In genomic region chr1:6363085-6363486, GRCh38 we compare ENCODE assay signal across 8 cellular contexts. TPM values are rescaled to one million over a fixed set of nuclear protein-coding genes. Genes with fewer than 3 reads are reported as not detected.
DNase-seq lines count a peak whose midpoint lies in the region; TF ChIP-seq lines count a peak whose summit lies in the region.
"Not testable (repeated sequence)": the region's sequence is repeated elsewhere in the genome, so short reads cannot be mapped to it uniquely, and the experiment has no call there.
"Had no signal": no experiment of that assay in that cellular context is flagged by ENCODE, and none has a peak within 500 bp of the region (broad histone marks: within the 10 kb centered on the region; RNA-seq: fewer than 3 reads in every experiment).

No MANE protein-coding gene starts in this region.

- not testable (repeated sequence) for H3K36me3 ChIP-seq in Loucy (ENCODE audit: insufficient read depth, low read length); OCI-LY3 (replicated peaks; ENCODE audit: low read depth, low read length); ovary

- H3K4me1 Mint-ChIP-seq in activated CD4-positive, alpha-beta memory T cell treated with anti-CD3 and anti-CD28 coated beads, Interleukin-2, amount 10 ng/mL, durations not matched to agents 7 days and 5 days: peaks cover 41% of the 10 kb centered on the region

- intact Hi-C loops in dorsolateral prefrontal cortex (cut with DNase I): loop anchor here (2.0 kb wide), 2 partner anchors 32 to 42 kb away; no protein-coding TSS in a partner anchor
- intact Hi-C loops in ovary (cut with DNase I): loop anchor here in 3 of 4 donors (5.0 to 10.0 kb wide), 2 partner anchors 39 to 52 kb away; partner anchors contain the start of gene HES2 (in 1 of the 3)

- not testable (repeated sequence) for H3K4me3 ChIP-seq in Loucy (ENCODE audit: low read length, poor library complexity, severe bottlenecking); OCI-LY3 (ENCODE audit: low read length); ovary
- H3K4me3 ChIP-seq in dorsolateral prefrontal cortex: peak overlapping the region in 5 of 59 donors; percentile 18 to 30 (median 23)

- not testable (repeated sequence) for H3K4me3 Mint-ChIP-seq in activated CD4-positive, alpha-beta memory T cell treated with anti-CD3 and anti-CD28 coated beads, Interleukin-2, amount 10 ng/mL, durations not matched to agents 7 days and 5 days

- DNase-seq in Daoy (ENCODE audit: low read depth) (peak; percentile 78), dorsolateral prefrontal cortex (peak; percentile 65 to 87 (median 78)), hypothalamus (lab: John Stamatoyannopoulos, UW) (peak in 32 of 51 donors; percentile 16 to 82 (median 50)), ovary (peak; percentile 59 to 80 (median 74))
- DNase-seq in activated CD4-positive, alpha-beta memory T cell treated with anti-CD3 and anti-CD28 coated beads, Interleukin-2, amount 10 ng/mL, durations not matched to agents 7 days and 5 days: peak; percentile 39

- H3K9ac ChIP-seq in Loucy (ENCODE audit: low read depth, low read length, poor library complexity, severe bottlenecking); OCI-LY3 (ENCODE audit: low read length): not testable (repeated sequence)

- TF ChIP-seq EP300 in ovary (IDR thresholded peaks at IDR 0.05): not testable (repeated sequence)

- H3K9me3 ChIP-seq in Loucy (ENCODE audit: insufficient read depth, low read depth, low read length); OCI-LY3 (ENCODE audit: insufficient read depth, low read length); ovary: not testable (repeated sequence)

- peak; percentile 31 for TF ChIP-seq CTCF in Loucy (conservative IDR thresholded peaks at IDR 0.05; ENCODE audit: low read length)
- TF ChIP-seq CTCF in OCI-LY3 (IDR thresholded peaks at IDR 0.05; ENCODE audit: low read depth, low read length): peak; percentile 30
- TF ChIP-seq CTCF in dorsolateral prefrontal cortex (IDR thresholded peaks at IDR 0.05 in 54 of 56, conservative IDR thresholded peaks at IDR 0.05 in 2 of 56; ENCODE audit: low read depth in 1 of 56, partially characterized antibody in 56 of 56): peak; percentile 48 to 93 (median 80)
- peak; percentile 50 to 66 (median 52) for TF ChIP-seq CTCF in ovary (IDR thresholded peaks at IDR 0.05)

- not testable (repeated sequence) for H3F3A ChIP-seq in Loucy (ENCODE audit: low read depth)

- H3K9me3 Mint-ChIP-seq in activated CD4-positive, alpha-beta memory T cell treated with anti-CD3 and anti-CD28 coated beads, Interleukin-2, amount 10 ng/mL, durations not matched to agents 7 days and 5 days: not testable (repeated sequence)

- H3K27me3 ChIP-seq in Loucy (ENCODE audit: insufficient read depth, low read length, poor library complexity, severe bottlenecking); OCI-LY3 (ENCODE audit: low read depth, low read length); dorsolateral prefrontal cortex; ovary: not testable (repeated sequence)

- TF ChIP-seq POLR2A in ovary (IDR thresholded peaks at IDR 0.05): not testable (repeated sequence)

- CTCF ChIA-PET in activated CD4-positive, alpha-beta memory T cell treated with anti-CD3 and anti-CD28 coated beads, Interleukin-2, amount 10 ng/mL, durations not matched to agents 7 days and 5 days (lab: Charles Lee): interaction anchor here (0.7 to 3.0 kb wide), 15 partner anchors 15 to 75 kb away, joined by 3 to 12 read pairs (median 5); no protein-coding TSS in a partner anchor

- H3K9me2 ChIP-seq in Loucy (replicated peaks; ENCODE audit: low read depth, low read length): not testable (repeated sequence)

- H3K27me3 Mint-ChIP-seq in activated CD4-positive, alpha-beta memory T cell treated with anti-CD3 and anti-CD28 coated beads, Interleukin-2, amount 10 ng/mL, durations not matched to agents 7 days and 5 days: not testable (repeated sequence)

- H3K4me2 ChIP-seq in Loucy (ENCODE audit: low read depth, low read length, poor library complexity, severe bottlenecking); OCI-LY3 (ENCODE audit: low read length): not testable (repeated sequence)

- not testable (repeated sequence) for H4K20me1 ChIP-seq in Loucy (ENCODE audit: insufficient read depth, low read length, poor library complexity, severe bottlenecking); OCI-LY3 (ENCODE audit: insufficient read depth, low read length)

- POLR2A ChIA-PET in activated CD4-positive, alpha-beta memory T cell treated with anti-CD3 and anti-CD28 coated beads, Interleukin-2, amount 10 ng/mL, durations not matched to agents 7 days and 5 days (lab: Charles Lee): interaction anchor here (0.6 to 1.3 kb wide), 2 partner anchors 30 to 32 kb away, joined by 3 to 7 read pairs; partner anchors contain the start of gene ACOT7

- H3K27ac ChIP-seq in OCI-LY3 (ENCODE audit: low read length); dorsolateral prefrontal cortex; ovary: not testable (repeated sequence)

- H3K36me3 Mint-ChIP-seq in activated CD4-positive, alpha-beta memory T cell treated with anti-CD3 and anti-CD28 coated beads, Interleukin-2, amount 10 ng/mL, durations not matched to agents 7 days and 5 days (ENCODE audit: low read depth): peaks cover 13% of the 10 kb centered on the region

- WGBS in ovary, 3 donors: 6 to 8% (median 7%) methylated on average over 14 of the region's 14 CpGs

- H3K27ac Mint-ChIP-seq in activated CD4-positive, alpha-beta memory T cell treated with anti-CD3 and anti-CD28 coated beads, Interleukin-2, amount 10 ng/mL, durations not matched to agents 7 days and 5 days: not testable (repeated sequence)

- peaks cover 39% of the 10 kb centered on the region for H3K79me2 ChIP-seq in Loucy (ENCODE audit: insufficient read depth, low read length)
- H3K79me2 ChIP-seq in OCI-LY3 (ENCODE audit: low read length): not testable (repeated sequence)

- H3K4me1 ChIP-seq in Loucy (ENCODE audit: insufficient read depth, low read length, poor library complexity, severe bottlenecking): peaks cover 24% of the 10 kb centered on the region
- H3K4me1 ChIP-seq in OCI-LY3 (ENCODE audit: low read length): peaks cover 18% of the 10 kb centered on the region; the same call in 1 of the 2 replicates
- peaks cover 15% of the 10 kb centered on the region for H3K4me1 ChIP-seq in ovary (ENCODE audit: insufficient read depth)

- H2AFZ ChIP-seq in Loucy (ENCODE audit: low read length); OCI-LY3 (ENCODE audit: low read depth, low read length): not testable (repeated sequence)

RNA-seq across cellular contexts. Expression of gene ACOT7, which starts 30.5 kb away (rescaled TPM):
- total RNA-seq in Daoy (2014; rRNA removed; shearing (Covaris generic)): 41.9 and 45.1 TPM in 2 replicates
- total RNA-seq in activated CD4-positive, alpha-beta memory T cell treated with anti-CD3 and anti-CD28 coated beads, Interleukin-2, amount 10 ng/mL, durations not matched to agents 7 days and 5 days: 10 to 100 TPM; 56.8 to 58.6 TPM
- total RNA-seq in dorsolateral prefrontal cortex (100 to 1,000 TPM in 112 of 120 experiments, 10 to 100 TPM in 8; 67.4 to 236 (median 171) TPM), ovary (10 to 100 TPM in 4 of 7 donors, 1 to 10 TPM in 3; 8.2 to 16.3 (median 11.3) TPM)
- polyA plus RNA-seq in ovary: 10 to 100 TPM in 1 of 2 donors, 1 to 10 TPM in 1; 6.4 to 20.7 TPM

RNA-seq across cellular contexts. Expression of gene HES2, which starts 56.6 kb away (rescaled TPM):
- 0.27 TPM in 1 of 2 replicates, not detected in the other for total RNA-seq in Daoy (2014; rRNA removed; shearing (Covaris generic))
- under 1 TPM; 0.13 to 0.70 TPM for total RNA-seq in activated CD4-positive, alpha-beta memory T cell treated with anti-CD3 and anti-CD28 coated beads, Interleukin-2, amount 10 ng/mL, durations not matched to agents 7 days and 5 days
- total RNA-seq in dorsolateral prefrontal cortex (under 1 TPM in 4 of 120 experiments, not detected in 116; 0.13 to 0.39 (median 0.26) TPM), ovary (1 to 10 TPM in 1 of 7 donors, under 1 TPM in 5, not detected in 1; 0.08 to 9.2 (median 0.43) TPM)
- not detected for polyA plus RNA-seq in ovary
- total RNA-seq: mononuclear cell had no signal
